Comparison of ENCODE assay signal across 15 cellular contexts in the genomic region with DNA sequence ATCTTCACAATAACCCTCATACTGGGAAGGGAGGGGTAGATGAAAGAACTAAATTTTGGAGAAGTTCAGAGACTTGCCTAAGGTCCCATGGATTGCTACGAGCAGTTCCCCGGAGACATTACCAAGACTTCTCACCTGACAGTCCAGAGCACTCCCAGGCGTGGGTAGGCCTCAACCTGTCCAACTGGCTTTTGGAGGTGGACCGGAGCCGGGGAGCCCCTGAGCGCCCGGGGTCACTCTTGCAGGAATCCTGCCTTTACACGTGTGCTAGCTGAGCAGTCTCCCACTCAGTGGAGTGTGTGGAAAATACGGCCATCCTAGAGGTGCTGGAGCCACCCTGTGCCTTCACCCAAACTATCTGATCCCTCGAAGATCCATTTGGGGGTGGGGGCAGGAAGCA. TPM values are rescaled to one million over a fixed set of nuclear protein-coding genes. Genes with fewer than 3 reads are reported as not detected.
DNase-seq lines count a peak whose midpoint lies in the region; ATAC-seq and TF ChIP-seq lines count a peak whose summit lies in the region.
"Had no signal": no experiment of that assay in that cellular context is flagged by ENCODE, and none has a peak within 500 bp of the region (broad histone marks: within the 10 kb centered on the region; RNA-seq: fewer than 3 reads in every experiment).

No MANE protein-coding gene starts in this region.

- H3K4me1 ChIP-seq in mesendoderm (ENCODE audit: control insufficient read depth, low read depth, low read length) = peaks cover 2% of the 10 kb centered on the region
- no peaks in the 10 kb centered on the region for H3K4me1 ChIP-seq in breast epithelium
- H3K4me1 ChIP-seq: Peyer's patch had no signal

- no peak for DNase-seq in activated T-cell treated with anti-CD3 and anti-CD28 coated beads, Interleukin-2, amount 50 U/mL, for 4 hours
- no peak for DNase-seq in activated T-cell treated with anti-CD3 and anti-CD28 coated beads, Interleukin-2, amount 50 U/mL, for 1 hour
- no peak for DNase-seq in activated CD8-positive, alpha-beta T cell treated with anti-CD3 and anti-CD28 coated beads for 36 hours
- DNase-seq in mesendoderm = no peak
- DNase-seq in breast epithelium (ENCODE audit: low spot score in 2 of 2) = no peak
- DNase-seq: ACHN, NCI-H774 had no signal

- H2AK5ac ChIP-seq in mesendoderm (ENCODE audit: low read length) = no peak overlapping the region

- no peaks in the 10 kb centered on the region for H3K27me3 ChIP-seq in mesendoderm (ENCODE audit: insufficient read depth, low read length, poor library complexity)
- H3K27me3 ChIP-seq in breast epithelium = no peaks in the 10 kb centered on the region
- H3K27me3 ChIP-seq: body of pancreas, ovary, Peyer's patch had no signal

- H3K9ac ChIP-seq in mesendoderm (ENCODE audit: low read length) = no peak overlapping the region

- CTCF ChIA-PET in activated CD8-positive, alpha-beta T cell treated with anti-CD3 and anti-CD28 coated beads for 36 hours (lab: Charles Lee) = interaction anchor here (1.0 to 1.4 kb wide), 2 partner anchors 37 to 40 kb away, joined by 3 read pairs; no protein-coding TSS in a partner anchor

- H3K27me3 Mint-ChIP-seq in activated T-cell treated with anti-CD3 and anti-CD28 coated beads, Interleukin-2, amount 50 U/mL, for 4 hours (ENCODE audit: low read depth) = peaks cover 6% of the 10 kb centered on the region
- peaks cover 1% of the 10 kb centered on the region for H3K27me3 Mint-ChIP-seq in activated CD8-positive, alpha-beta T cell treated with anti-CD3 and anti-CD28 coated beads for 36 hours
- no peaks in the 10 kb centered on the region for H3K27me3 Mint-ChIP-seq in stimulated activated memory B cell treated with anti-CD40 and anti-IgM and Interleukin-4, amounts not matched to agents 10 μg/mL and 1 μg/mL and 100 μg/mL, for 72 hours

- H2BK120ac ChIP-seq in mesendoderm (ENCODE audit: low read depth, low read length) = no peak overlapping the region

- POLR2A ChIA-PET in activated CD8-positive, alpha-beta T cell treated with anti-CD3 and anti-CD28 coated beads for 36 hours (lab: Charles Lee) = no interaction called here

- no peak overlapping the region for H3K4me2 ChIP-seq in mesendoderm (ENCODE audit: low read length)

- no peaks in the 10 kb centered on the region for H3K79me2 ChIP-seq in mesendoderm (ENCODE audit: control insufficient read depth, insufficient read depth, low read length)

- H3K27ac Mint-ChIP-seq in activated CD8-positive, alpha-beta T cell treated with anti-CD3 and anti-CD28 coated beads for 36 hours = peak overlapping the region; percentile 83
- H3K27ac Mint-ChIP-seq in stimulated activated memory B cell treated with anti-CD40 and anti-IgM and Interleukin-4, amounts not matched to agents 10 μg/mL and 1 μg/mL and 100 μg/mL, for 72 hours = peak overlapping the region; percentile 79

- no peak overlapping the region for H3K18ac ChIP-seq in mesendoderm (ENCODE audit: low read length)

- peak overlapping the region; percentile 72 for H3K4me3 Mint-ChIP-seq in activated T-cell treated with anti-CD3 and anti-CD28 coated beads, Interleukin-2, amount 50 U/mL, for 4 hours
- peak overlapping the region; percentile 73 for H3K4me3 Mint-ChIP-seq in activated CD8-positive, alpha-beta T cell treated with anti-CD3 and anti-CD28 coated beads for 36 hours
- H3K4me3 Mint-ChIP-seq in stimulated activated memory B cell treated with anti-CD40 and anti-IgM and Interleukin-4, amounts not matched to agents 10 μg/mL and 1 μg/mL and 100 μg/mL, for 72 hours = peak overlapping the region; percentile 75
- H3K4me3 Mint-ChIP-seq: WTC11 had no signal

- H3K79me1 ChIP-seq in mesendoderm (ENCODE audit: low read length) = no peaks in the 10 kb centered on the region

- H4K5ac ChIP-seq in mesendoderm (ENCODE audit: low read length) = no peak overlapping the region

- no peak overlapping the region for H3K23ac ChIP-seq in mesendoderm (ENCODE audit: low read length)

- no peak overlapping the region for H2BK5ac ChIP-seq in mesendoderm (ENCODE audit: low read length)

- WGBS in mesendoderm (ENCODE audit: extremely low coverage, insufficient coverage, low lambda C conversion rate) = no CpG with 5 or more reads among the region's 10 CpGs

- H3K9me3 Mint-ChIP-seq in activated T-cell treated with anti-CD3 and anti-CD28 coated beads, Interleukin-2, amount 50 U/mL, for 4 hours = no peaks in the 10 kb centered on the region
- H3K9me3 Mint-ChIP-seq in activated CD8-positive, alpha-beta T cell treated with anti-CD3 and anti-CD28 coated beads for 36 hours = peaks cover 2% of the 10 kb centered on the region
- no peaks in the 10 kb centered on the region for H3K9me3 Mint-ChIP-seq in stimulated activated memory B cell treated with anti-CD40 and anti-IgM and Interleukin-4, amounts not matched to agents 10 μg/mL and 1 μg/mL and 100 μg/mL, for 72 hours
- H3K9me3 Mint-ChIP-seq: WTC11 had no signal

- H3K56ac ChIP-seq in mesendoderm (ENCODE audit: low read length) = peak overlapping the region; percentile 39

- TF ChIP-seq CTCF in activated CD8-positive, alpha-beta T cell treated with anti-CD3 and anti-CD28 coated beads for 36 hours (IDR thresholded peaks at IDR 0.05) = no peak
- TF ChIP-seq CTCF in breast epithelium (IDR thresholded peaks at IDR 0.05) = no peak

- H4K8ac ChIP-seq in mesendoderm (ENCODE audit: low read depth, low read length) = no peak overlapping the region

- H3K9me3 ChIP-seq in breast epithelium = no peaks in the 10 kb centered on the region
- H3K9me3 ChIP-seq: body of pancreas, ovary, Peyer's patch had no signal

- H3K36me3 Mint-ChIP-seq in activated T-cell treated with anti-CD3 and anti-CD28 coated beads, Interleukin-2, amount 50 U/mL, for 4 hours (ENCODE audit: insufficient read depth) = no peaks in the 10 kb centered on the region
- H3K36me3 Mint-ChIP-seq in activated CD8-positive, alpha-beta T cell treated with anti-CD3 and anti-CD28 coated beads for 36 hours (ENCODE audit: low read depth) = peaks cover 3% of the 10 kb centered on the region
- H3K36me3 Mint-ChIP-seq in stimulated activated memory B cell treated with anti-CD40 and anti-IgM and Interleukin-4, amounts not matched to agents 10 μg/mL and 1 μg/mL and 100 μg/mL, for 72 hours = no peaks in the 10 kb centered on the region
- H3K36me3 Mint-ChIP-seq: WTC11 had no signal

- H2BK15ac ChIP-seq in mesendoderm (replicated peaks; ENCODE audit: low read depth) = no peak overlapping the region

- H3K4ac ChIP-seq in mesendoderm (ENCODE audit: low read depth, low read length) = no peak overlapping the region

- H3K36me3 ChIP-seq in mesendoderm (ENCODE audit: control insufficient read depth, insufficient read depth, low read length) (no peaks in the 10 kb centered on the region), breast epithelium (no peaks in the 10 kb centered on the region)
- H3K36me3 ChIP-seq: ovary, Peyer's patch had no signal

- no peak for ATAC-seq in activated T-cell treated with anti-CD3 and anti-CD28 coated beads, Interleukin-2, amount 50 U/mL, for 4 hours
- ATAC-seq in activated CD8-positive, alpha-beta T cell treated with anti-CD3 and anti-CD28 coated beads for 36 hours = no peak
- ATAC-seq in stimulated activated memory B cell treated with anti-CD40 and anti-IgM and Interleukin-4, amounts not matched to agents 10 μg/mL and 1 μg/mL and 100 μg/mL, for 72 hours = no peak
- ATAC-seq in GM19324 (IDR thresholded peaks at IDR 0.05; ENCODE audit: low FRiP score, unreplicated experiment) = no peak
- ATAC-seq in GM19452 (IDR thresholded peaks at IDR 0.05; ENCODE audit: unreplicated experiment) = no peak

- H3K27ac ChIP-seq in mesendoderm (ENCODE audit: low read depth, low read length) (no peak overlapping the region), breast epithelium (no peak overlapping the region)
- H3K27ac ChIP-seq: ovary had no signal

- intact Hi-C loops in activated CD8-positive, alpha-beta T cell treated with anti-CD3 and anti-CD28 coated beads for 36 hours (cut with micrococcal nuclease) = no loop called here
- intact Hi-C loops in breast epithelium (cut with DNase I; ENCODE audit: low total_unique reads) = no loop called here

- no peak overlapping the region for H3K4me3 ChIP-seq in mesendoderm (ENCODE audit: low read length)
- no peak overlapping the region for H3K4me3 ChIP-seq in breast epithelium
- H3K4me3 ChIP-seq: K562 had no signal

- peaks cover 9% of the 10 kb centered on the region for H3K4me1 Mint-ChIP-seq in activated T-cell treated with anti-CD3 and anti-CD28 coated beads, Interleukin-2, amount 50 U/mL, for 4 hours (ENCODE audit: low read depth)
- H3K4me1 Mint-ChIP-seq in activated CD8-positive, alpha-beta T cell treated with anti-CD3 and anti-CD28 coated beads for 36 hours (ENCODE audit: low read depth) = peaks cover 9% of the 10 kb centered on the region
- peaks cover 20% of the 10 kb centered on the region for H3K4me1 Mint-ChIP-seq in stimulated activated memory B cell treated with anti-CD40 and anti-IgM and Interleukin-4, amounts not matched to agents 10 μg/mL and 1 μg/mL and 100 μg/mL, for 72 hours

- TF ChIP-seq POLR2A in breast epithelium (IDR thresholded peaks at IDR 0.05) = no peak

RNA-seq across cellular contexts. Expression of gene POMC, which starts 8.0 kb away (rescaled TPM):
- 1 to 10 TPM; 4.4 to 5.6 (median 5.2) TPM for total RNA-seq in activated T-cell treated with anti-CD3 and anti-CD28 coated beads, Interleukin-2, amount 50 U/mL, for 4 hours
- 1 to 10 TPM; 5.1 to 5.5 TPM for total RNA-seq in activated CD8-positive, alpha-beta T cell treated with anti-CD3 and anti-CD28 coated beads for 36 hours
- 3.3 TPM for polyA plus RNA-seq in mesendoderm (2013, experiment 1 of 2)
- polyA plus RNA-seq in mesendoderm (2013, experiment 2 of 2) = 3.1 TPM
- 10 to 100 TPM in 1 of 3 donors, 1 to 10 TPM in 2; 2.8 to 10.7 (median 2.9) TPM for total RNA-seq in breast epithelium
- total RNA-seq: K562, Peyer's patch had no signal
- polyA plus RNA-seq: K562 had no signal
